ENCODE assay signal across 15 cellular contexts in the genomic region with DNA sequence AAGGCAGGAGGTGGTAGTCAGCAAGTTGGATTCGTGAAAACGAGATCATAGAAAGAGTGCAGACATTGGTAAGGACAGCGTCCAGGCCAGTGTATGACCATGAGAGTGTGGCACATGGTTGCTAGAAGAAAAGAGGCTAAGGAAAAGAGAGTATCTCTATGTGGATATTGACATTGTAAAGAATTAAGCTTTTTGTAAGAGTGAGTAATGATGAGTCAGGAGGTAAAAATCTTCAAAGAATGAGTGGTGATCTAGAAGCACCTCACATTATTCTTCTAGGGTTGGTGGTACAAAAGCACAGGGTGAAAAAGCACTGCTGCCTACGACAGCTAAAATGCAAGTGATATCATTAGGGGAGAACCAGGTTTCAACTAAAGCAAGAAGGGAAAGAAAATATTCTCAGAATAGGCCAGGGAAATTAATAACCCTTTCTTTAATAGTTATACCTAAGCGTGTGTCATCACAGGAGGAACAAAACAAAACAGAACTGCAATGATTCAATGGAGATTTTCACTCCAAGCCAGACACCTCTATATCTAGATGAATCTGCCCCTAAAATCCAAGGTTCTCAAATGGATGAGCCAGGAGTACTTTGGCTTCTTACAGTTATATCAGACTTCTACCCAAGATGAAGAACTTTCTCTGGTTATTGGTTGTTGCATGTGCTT.
A peak's percentile ranks its signal among the peaks of the same experiment; 100 is the strongest.
DNase-seq lines count a peak whose midpoint lies in the region; ATAC-seq and TF ChIP-seq lines count a peak whose summit lies in the region.
"Had no signal": no experiment of that assay in that cellular context is flagged by ENCODE, and none has a peak within 500 bp of the region (broad histone marks: within the 10 kb centered on the region; RNA-seq: fewer than 3 reads in every experiment).

No MANE protein-coding gene starts in this region.

- H3K27me3 Mint-ChIP-seq in nephron progenitor cell (ENCODE audit: low read depth, poor library complexity): peaks cover 4% of the 10 kb centered on the region
- H3K27me3 Mint-ChIP-seq: activated B cell treated with CpG ODN at 0.5 μM for 24 hours; activated naive CD4-positive, alpha-beta T cell treated with anti-CD3 and anti-CD28 coated beads, Interleukin-2, amount 50 U/mL, for 24 hours; type B pancreatic cell had no signal

- no peak overlapping the region for H3K4me3 ChIP-seq in AG04450 (ENCODE audit: low read depth, low read length)
- H3K4me3 ChIP-seq in astrocyte of the spinal cord (ENCODE audit: low read depth, low read length): no peak overlapping the region
- H3K4me3 ChIP-seq: MG63, mucosa of descending colon had no signal

- H3K9me3 Mint-ChIP-seq in nephron progenitor cell: peaks cover 4% of the 10 kb centered on the region

- in situ Hi-C loops in astrocyte of the spinal cord (cut with HindIII; ENCODE audit: low sequenced_read_pairs): no loop called here

- CTCF ChIA-PET in AG04450 (lab: Charles Lee): interaction anchor here (1.1 kb wide), 1 partner anchor 60 kb away, joined by 3 read pairs; no protein-coding TSS in a partner anchor

- no peaks in the 10 kb centered on the region for H3K27me3 ChIP-seq in AG04450 (ENCODE audit: control insufficient read depth, insufficient read depth, low read length)
- H3K27me3 ChIP-seq: MG63 had no signal

- H3K4me3 Mint-ChIP-seq in nephron progenitor cell: no peak overlapping the region
- H3K4me3 Mint-ChIP-seq: activated B cell treated with CpG ODN at 0.5 μM for 24 hours; activated naive CD4-positive, alpha-beta T cell treated with anti-CD3 and anti-CD28 coated beads, Interleukin-2, amount 50 U/mL, for 24 hours; type B pancreatic cell had no signal

- no peak for TF ChIP-seq CTCF in AG04450 (IDR thresholded peaks at IDR 0.05; ENCODE audit: low read depth, low read length)
- TF ChIP-seq CTCF in astrocyte of the spinal cord (IDR thresholded peaks at IDR 0.05; ENCODE audit: low read depth, low read length): no peak
- TF ChIP-seq CTCF in nephron progenitor cell (IDR thresholded peaks at IDR 0.05): no peak

- no peak for ATAC-seq in GM18867 (IDR thresholded peaks at IDR 0.05; ENCODE audit: unreplicated experiment)
- ATAC-seq: mucosa of descending colon had no signal

- H3K36me3 Mint-ChIP-seq in nephron progenitor cell (ENCODE audit: low read depth): no peaks in the 10 kb centered on the region
- H3K36me3 Mint-ChIP-seq: activated naive CD4-positive, alpha-beta T cell treated with anti-CD3 and anti-CD28 coated beads, Interleukin-2, amount 50 U/mL, for 24 hours had no signal

- H3K4me1 Mint-ChIP-seq in nephron progenitor cell: no peaks in the 10 kb centered on the region
- H3K4me1 Mint-ChIP-seq: activated B cell treated with CpG ODN at 0.5 μM for 24 hours; activated naive CD4-positive, alpha-beta T cell treated with anti-CD3 and anti-CD28 coated beads, Interleukin-2, amount 50 U/mL, for 24 hours had no signal

- DNase-seq in AG04450 (ENCODE audit: low read depth, low spot score): peak; percentile 20
- peak; percentile 51 for DNase-seq in HS-27A (ENCODE audit: low read depth)
- peak; percentile 81 for DNase-seq in astrocyte of the spinal cord (ENCODE audit: low read depth, low spot score)
- DNase-seq in iris pigment epithelial cell (ENCODE audit: low read depth): peak; percentile 74
- no peak for DNase-seq in stimulated activated CD4-positive, alpha-beta T cell treated with anti-CD3 and anti-CD28 coated beads, Interleukin-1b, Interleukin-23, amount 100 ng/mL, for 48 hours
- no peak for DNase-seq in nephron progenitor cell
- no peak for DNase-seq in NCI-H2029 treated with DMSO at 0.1 percent for 48 hours (lab: John Stamatoyannopoulos, UW)
- DNase-seq: activated B cell treated with CpG ODN at 0.5 μM for 24 hours; MG63; mucosa of descending colon; stimulated activated CD4-positive, alpha-beta T cell treated with anti-CD3 and anti-CD28 coated beads, Interleukin-2, amount 100 ng/mL, for 48 hours had no signal

- no peak overlapping the region for H3K27ac Mint-ChIP-seq in nephron progenitor cell
- H3K27ac Mint-ChIP-seq: activated B cell treated with CpG ODN at 0.5 μM for 24 hours; activated naive CD4-positive, alpha-beta T cell treated with anti-CD3 and anti-CD28 coated beads, Interleukin-2, amount 50 U/mL, for 24 hours; type B pancreatic cell had no signal

- no peaks in the 10 kb centered on the region for H3K9me3 ChIP-seq in AG04450 (ENCODE audit: control insufficient read depth, insufficient read depth, low read length)
- H3K9me3 ChIP-seq: MG63, mucosa of descending colon had no signal

- H3K27ac ChIP-seq in AG04450 (ENCODE audit: low read depth, low read length): no peak overlapping the region
- H3K27ac ChIP-seq: HL-60 had no signal

- POLR2A ChIA-PET in AG04450 (lab: Yijun Ruan, JAX): no interaction called here

Comparison
In these comparisons a context has a peak if more than half of its experiments do, and no peak if none do; other contexts are left out.
1. DNase-seq: peak in AG04450 (single experiment), HS-27A (single experiment), astrocyte of the spinal cord (single experiment) and iris pigment epithelial cell (single experiment); none in stimulated activated CD4-positive, alpha-beta T cell treated with anti-CD3 and anti-CD28 coated beads, Interleukin-1b, Interleukin-23, amount 100 ng/mL, for 48 hours (single experiment), nephron progenitor cell (single experiment) and NCI-H2029 treated with DMSO at 0.1 percent for 48 hours (single experiment).